8 cellular contexts compared by ENCODE assay signal in genomic region chr3:46558184-46559029, GRCh38. TPM values are rescaled to one million over a fixed set of nuclear protein-coding genes. Genes with fewer than 3 reads are reported as not detected.
DNase-seq lines count a peak whose midpoint lies in the region; ATAC-seq and TF ChIP-seq lines count a peak whose summit lies in the region.

No MANE protein-coding gene starts in this region.

- POLR2A ChIA-PET in Caco-2 (lab: Charles Lee): interaction anchor here (0.8 to 1.5 kb wide), 6 partner anchors 16 to 129 kb away, joined by 3 to 12 read pairs (median 5); no protein-coding TSS in a partner anchor
- POLR2A ChIA-PET in SK-N-SH (lab: Yijun Ruan, JAX): interaction anchor here (0.6 kb wide), 2 partner anchors 8 to 366 kb away, joined by 3 to 4 read pairs; no protein-coding TSS in a partner anchor

- peaks cover 15% of the 10 kb centered on the region; the same call in 1 of the 2 replicates for H3K4me1 ChIP-seq in Caco-2
- peaks cover 0 to 15% of the 10 kb centered on the region in 2 experiments; a peak in 2 of 4 replicates for H3K4me1 ChIP-seq in SK-N-SH (ENCODE audit: control insufficient read depth in 1 of 2, insufficient read depth in 2 of 2, low read depth in 1 of 2, low read length in 1 of 2)
- peaks cover 68% of the 10 kb centered on the region for H3K4me1 ChIP-seq in left ventricle myocardium inferior

- ATAC-seq in GM21390 (IDR thresholded peaks at IDR 0.05; ENCODE audit: unreplicated experiment): peak; percentile 97

- H3K4me3 ChIP-seq in Caco-2 (ENCODE audit: low read depth, low read length) (peak overlapping the region; percentile 59), SK-N-SH (ENCODE audit: low read depth in 2 of 2, low read length in 1 of 2) (peak overlapping the region; percentile 51 to 55), left ventricle myocardium inferior (peak overlapping the region; percentile 61), retinal pigment epithelial cell (ENCODE audit: low read length) (no peak overlapping the region)

- H3K27ac ChIP-seq in SK-N-SH (ENCODE audit: low read depth in 2 of 2, low read length in 1 of 2) (no peak overlapping the region), left ventricle myocardium inferior (replicated peaks) (peak overlapping the region; percentile 97)

- TSS peak; percentile 84 for BruUV-seq in Caco-2 (replicated peaks; lab: Mats Ljungman, UMichigan)

- H3K27ac Mint-ChIP-seq in Caco-2 (ENCODE audit: unreplicated experiment): peak overlapping the region; percentile 84
- peak overlapping the region; percentile 52 for H3K27ac Mint-ChIP-seq in activated naive CD4-positive, alpha-beta T cell treated with anti-CD3 and anti-CD28 coated beads, Interleukin-2, amount 50 U/mL, for 24 hours

- no peaks in the 10 kb centered on the region for H3K9me3 ChIP-seq in Caco-2
- H3K9me3 ChIP-seq in SK-N-SH: 0 out of 2 replicates have a peak, but pooled peaks cover 8% of the 10 kb centered on the region
- peaks cover 3% of the 10 kb centered on the region for H3K9me3 ChIP-seq in left ventricle myocardium inferior (replicated peaks)

- peak overlapping the region; percentile 87 for H3K4me3 Mint-ChIP-seq in Caco-2 (ENCODE audit: unreplicated experiment)
- H3K4me3 Mint-ChIP-seq in activated naive CD4-positive, alpha-beta T cell treated with anti-CD3 and anti-CD28 coated beads, Interleukin-2, amount 50 U/mL, for 24 hours: peak overlapping the region; percentile 84

- TF ChIP-seq RAD21 in SK-N-SH (IDR thresholded peaks at IDR 0.05; ENCODE audit: low read length): peak; percentile 86

- 36% methylated on average over 22 of the region's 22 CpGs for WGBS in SK-N-SH (ENCODE audit: low lambda C conversion rate)

- H3K27me3 Mint-ChIP-seq in Caco-2 (ENCODE audit: insufficient read depth, unreplicated experiment): no peaks in the 10 kb centered on the region
- H3K27me3 Mint-ChIP-seq in activated naive CD4-positive, alpha-beta T cell treated with anti-CD3 and anti-CD28 coated beads, Interleukin-2, amount 50 U/mL, for 24 hours: peaks cover 1% of the 10 kb centered on the region

- peak overlapping the region; percentile 89 for H2AFZ ChIP-seq in SK-N-SH (ENCODE audit: low read depth)

- TF ChIP-seq CTCF in Caco-2 (IDR thresholded peaks at IDR 0.05; ENCODE audit: insufficient read depth in 1 of 2, low read depth in 1 of 2, low read length in 1 of 2, severe bottlenecking in 1 of 2, unreplicated experiment in 1 of 2): peak; percentile 57 to 87
- TF ChIP-seq CTCF in SK-N-SH (IDR thresholded peaks at IDR 0.05): peak; percentile 68
- TF ChIP-seq CTCF in left ventricle myocardium inferior (IDR thresholded peaks at IDR 0.05; ENCODE audit: borderline replicate concordance): peak; percentile 63
- peak; percentile 63 for TF ChIP-seq CTCF in retinal pigment epithelial cell (conservative IDR thresholded peaks at IDR 0.05; ENCODE audit: low read depth, low read length)

- no peaks in the 10 kb centered on the region for H4K20me1 ChIP-seq in SK-N-SH (ENCODE audit: insufficient read depth)

- no peaks in the 10 kb centered on the region for H3K27me3 ChIP-seq in Caco-2 (replicated peaks; ENCODE audit: control insufficient read depth, insufficient read depth, low read length)
- no peaks in the 10 kb centered on the region for H3K27me3 ChIP-seq in SK-N-SH (ENCODE audit: insufficient read depth)
- H3K27me3 ChIP-seq in left ventricle myocardium inferior (ENCODE audit: low read depth): no peaks in the 10 kb centered on the region

- H3K4me2 ChIP-seq in SK-N-SH: peak overlapping the region; percentile 59; the same call in 1 of the 2 replicates

- CTCF ChIA-PET in Caco-2 (lab: Charles Lee): interaction anchor here (0.6 to 4.5 kb wide), 24 partner anchors 9 to 351 kb away, joined by 3 to 119 read pairs (median 6); no protein-coding TSS in a partner anchor
- CTCF ChIA-PET in SK-N-SH (lab: Yijun Ruan, JAX): interaction anchor here (0.7 to 10.9 kb wide), 38 partner anchors 9 to 351 kb away, joined by 3 to 223 read pairs (median 4); no protein-coding TSS in a partner anchor

- no peaks in the 10 kb centered on the region for H3K36me3 Mint-ChIP-seq in Caco-2 (ENCODE audit: insufficient read depth, unreplicated experiment)
- no peaks in the 10 kb centered on the region for H3K36me3 Mint-ChIP-seq in activated naive CD4-positive, alpha-beta T cell treated with anti-CD3 and anti-CD28 coated beads, Interleukin-2, amount 50 U/mL, for 24 hours

- H3K36me3 ChIP-seq in Caco-2 (ENCODE audit: control insufficient read depth, insufficient read depth, low read length): no peaks in the 10 kb centered on the region
- H3K36me3 ChIP-seq in SK-N-SH (replicated peaks in 1 of 2; ENCODE audit: control insufficient read depth in 1 of 2, insufficient read depth in 2 of 2, low read length in 1 of 2): no peaks in the 10 kb centered on the region
- no peaks in the 10 kb centered on the region for H3K36me3 ChIP-seq in left ventricle myocardium inferior

- H3F3A ChIP-seq in SK-N-SH (replicated peaks; ENCODE audit: insufficient read depth): peaks cover 4% of the 10 kb centered on the region

- peaks cover 8% of the 10 kb centered on the region for H3K4me1 Mint-ChIP-seq in Caco-2 (ENCODE audit: low read depth, unreplicated experiment)
- peaks cover 19% of the 10 kb centered on the region for H3K4me1 Mint-ChIP-seq in activated naive CD4-positive, alpha-beta T cell treated with anti-CD3 and anti-CD28 coated beads, Interleukin-2, amount 50 U/mL, for 24 hours

- no peak for TF ChIP-seq EP300 in SK-N-SH (IDR thresholded peaks at IDR 0.05; ENCODE audit: borderline replicate concordance in 1 of 2, low read depth in 1 of 2, low read length in 1 of 2)

- intact Hi-C loops in Caco-2 (cut with micrococcal nuclease; ENCODE audit: unreplicated experiment) (loop anchor here (1.0 to 2.0 kb wide), 4 partner anchors 16 to 129 kb away; partner anchors contain the start of gene RTP3), left ventricle myocardium inferior (cut with micrococcal nuclease) (no loop called here)

- DNase-seq in Caco-2: peak; percentile 93 to 95
- peak in 75 of 76 experiments; percentile 47 to 92 (median 83) for DNase-seq in HUDEP-2 (lab: John Stamatoyannopoulos, UW; ENCODE audit: unreplicated experiment in 76 of 76)
- DNase-seq in SK-N-SH: peak; percentile 80
- DNase-seq in left ventricle myocardium inferior: peak; percentile 82
- DNase-seq in retinal pigment epithelial cell (ENCODE audit: low read depth): no peak
- no peak for DNase-seq in DMS79 (lab: John Stamatoyannopoulos, UW)

- H3K9me2 ChIP-seq in SK-N-SH: no peaks in the 10 kb centered on the region

- H3K9ac ChIP-seq in SK-N-SH: peak overlapping the region; percentile 25; the same call in 1 of the 2 replicates

- H3K9me3 Mint-ChIP-seq in Caco-2 (ENCODE audit: unreplicated experiment): no peaks in the 10 kb centered on the region
- H3K9me3 Mint-ChIP-seq in activated naive CD4-positive, alpha-beta T cell treated with anti-CD3 and anti-CD28 coated beads, Interleukin-2, amount 50 U/mL, for 24 hours: no peaks in the 10 kb centered on the region

- no peaks in the 10 kb centered on the region for H3K79me2 ChIP-seq in SK-N-SH (ENCODE audit: insufficient read depth)

TF ChIP-seq in SK-N-SH, 30 proteins besides CTCF, POLR2A, EP300 and RAD21:
- TF ChIP-seq RXRA (IDR thresholded peaks at IDR 0.05; ENCODE audit: borderline replicate concordance, low read depth) (no peak), GABPA (IDR thresholded peaks at IDR 0.05; ENCODE audit: low read depth) (no peak), MAX (IDR thresholded peaks at IDR 0.05; ENCODE audit: low read depth) (peak; percentile 54; the same call in 1 of the 2 replicates), SMC3 (IDR thresholded peaks at IDR 0.05; ENCODE audit: low read depth, low read length) (peak; percentile 80), RFX5 (IDR thresholded peaks at IDR 0.05; ENCODE audit: low read length) (no peak), POLR2AphosphoS5 (IDR thresholded peaks at IDR 0.05; ENCODE audit: low read depth, low read length) (no peak), ZBTB33 (IDR thresholded peaks at IDR 0.05; ENCODE audit: borderline replicate concordance, low read depth) (no peak), FOSL2 (IDR thresholded peaks at IDR 0.05; ENCODE audit: borderline replicate concordance, low read depth) (no peak), NRF1 (IDR thresholded peaks at IDR 0.05; ENCODE audit: low read depth, low read length) (peak; percentile 68)

RNA-seq across cellular contexts. Expression of gene LRRC2, which starts 7.7 kb away (rescaled TPM):
- total RNA-seq in Caco-2 (2022): 0.21 and 0.27 TPM in 2 replicates
- polyA plus RNA-seq in SK-N-SH (2012; rRNA removed): 0.13 and 0.23 TPM in 2 replicates
- polyA plus RNA-seq in SK-N-SH (2012; cell fraction: cytosol; rRNA removed): 0.24 and 0.27 TPM in 2 replicates
- 0.15 and 0.26 TPM in 2 replicates for polyA plus RNA-seq in SK-N-SH (2012; cell fraction: nucleus; rRNA removed)
- total RNA-seq in left ventricle myocardium inferior: 114 TPM

RNA-seq across cellular contexts. Expression of gene FAM240A, which starts 53.9 kb away (rescaled TPM):
- total RNA-seq in Caco-2 (2022) (not detected in 2 replicates), left ventricle myocardium inferior (not detected)
- not detected in 2 replicates for polyA plus RNA-seq in SK-N-SH (2012; rRNA removed)
- not detected in 2 replicates for polyA plus RNA-seq in SK-N-SH (2012; cell fraction: cytosol; rRNA removed)
- polyA plus RNA-seq in SK-N-SH (2012; cell fraction: nucleus; rRNA removed): not detected in 2 replicates

Comparison
In these comparisons a context has a peak if more than half of its experiments do, and no peak if none do; other contexts are left out.
1. DNase-seq: peak in Caco-2 (2 of 2), HUDEP-2 (75 of 76), SK-N-SH (single experiment) and left ventricle myocardium inferior (single experiment); none in retinal pigment epithelial cell (single experiment) and DMS79 (single experiment).
2. RNA of gene LRRC2, which starts 7.7 kb away (total RNA-seq): 114 TPM in left ventricle myocardium inferior (single experiment); 0.21 to 0.27 TPM in Caco-2; every median in the first group is over 10 times any median in the second.
3. Peak in every context shown above with its lines, with median percentiles within 50 percentile points of each other: CTCF ChIP-seq.